Comparison of ENCODE assay signal across 1 cellular context in genomic region chr4:4089716-4090419, GRCh38.
A peak's percentile ranks its signal among the peaks of the same experiment; 100 is the strongest.
TF ChIP-seq lines count a peak whose summit lies in the region.

No MANE protein-coding gene starts in this region.

TF ChIP-seq in HepG2, 621 proteins besides CTCF, POLR2A, EP300 and RAD21 (continued from another document):
- TF ChIP-seq PRDM10 (CRISPR knock-in tag; IDR thresholded peaks at IDR 0.05; ENCODE audit: low read depth) (peak; percentile 88), RXRB (CRISPR knock-in tag; IDR thresholded peaks at IDR 0.05; ENCODE audit: borderline replicate concordance) (peak; percentile 19; the same call in 1 of the 2 replicates), FOXA3 (CRISPR knock-in tag; IDR thresholded peaks at IDR 0.05) (peak; percentile 41), PAXIP1 (CRISPR knock-in tag; conservative IDR thresholded peaks at IDR 0.05) (0 out of 2 replicates have a peak, but pooled peaks have one; percentile 41), ZNF772 (CRISPR knock-in tag; IDR thresholded peaks at IDR 0.05) (0 out of 2 replicates have a peak, but pooled peaks have one; percentile 22), ZNF460 (CRISPR knock-in tag; IDR thresholded peaks at IDR 0.05; ENCODE audit: borderline replicate concordance) (peak; percentile 93), HMG20A (CRISPR knock-in tag; IDR thresholded peaks at IDR 0.05; ENCODE audit: borderline replicate concordance) (peak; percentile 53; the same call in 1 of the 2 replicates)
